In genomic region chr3:10041034-10041433, GRCh38 we compare ENCODE assay signal across 18 cellular contexts. TPM values are rescaled to one million over a fixed set of nuclear protein-coding genes. Genes with fewer than 3 reads are reported as not detected.
DNase-seq lines count a peak whose midpoint lies in the region; ATAC-seq, FAIRE-seq and TF ChIP-seq lines count a peak whose summit lies in the region.
"Had no signal": no experiment of that assay in that cellular context is flagged by ENCODE, and none has a peak within 500 bp of the region (broad histone marks: within the 10 kb centered on the region; RNA-seq: fewer than 3 reads in every experiment).

No MANE protein-coding gene starts in this region.

- H4K20me1 ChIP-seq in HepG2 (ENCODE audit: insufficient read depth, low read length): no peaks in the 10 kb centered on the region

- no TSS peak for BruUV-seq in HepG2 (replicated peaks; lab: Mats Ljungman, UMichigan)

- H3K36me3 ChIP-seq in HepG2 (replicated peaks in 1 of 2; ENCODE audit: control insufficient read depth in 1 of 2, insufficient read depth in 2 of 2, low read length in 2 of 2): peaks cover 8 to 48% of the 10 kb centered on the region in 2 experiments; a peak in 4 of 5 replicates
- H3K36me3 ChIP-seq in right lobe of liver: no peaks in the 10 kb centered on the region

- no peaks in the 10 kb centered on the region for H3K27me3 Mint-ChIP-seq in chondrocyte (ENCODE audit: low read depth)
- H3K27me3 Mint-ChIP-seq: B cell; CD4-positive, alpha-beta T cell had no signal

- no peak overlapping the region for H3K9ac ChIP-seq in HepG2 (ENCODE audit: insufficient read depth, low read depth, low read length)

- no peak overlapping the region for H3K4me2 ChIP-seq in HepG2 (ENCODE audit: low read depth, low read length)

- WGBS in HepG2 (ENCODE audit: low lambda C conversion rate): 94% methylated on average over 5 of the region's 5 CpGs
- WGBS in right lobe of liver (ENCODE audit: insufficient coverage, low coverage, low lambda C conversion rate, missing lambda C conversion rate): 72% methylated on average over 4 of the region's 5 CpGs

- H3K9me3 ChIP-seq in HepG2 (ENCODE audit: low read length) (no peaks in the 10 kb centered on the region), right lobe of liver (no peaks in the 10 kb centered on the region)
- H3K9me3 ChIP-seq: HAP-1 had no signal

- no peaks in the 10 kb centered on the region for H3K79me2 ChIP-seq in HepG2 (ENCODE audit: insufficient read depth, low read length)

- H3K4me3 ChIP-seq in HepG2 (replicated peaks in 1 of 3; ENCODE audit: insufficient read depth in 1 of 3, low read depth in 2 of 3, low read length in 3 of 3) (no peak overlapping the region), right lobe of liver (no peak overlapping the region)
- H3K4me3 ChIP-seq: HAP-1 had no signal

- no peak overlapping the region for H2AFZ ChIP-seq in HepG2 (ENCODE audit: low read length)

- no peak overlapping the region for H3K4me3 Mint-ChIP-seq in chondrocyte (ENCODE audit: unreplicated experiment)
- H3K4me3 Mint-ChIP-seq: B cell; CD4-positive, alpha-beta T cell; HFFc6 had no signal

- no peak for FAIRE-seq in HepG2 (lab: Jason Lieb, UNC)
- no peak for FAIRE-seq in RCC 7860 (lab: Jason Lieb, UNC)
- FAIRE-seq: GM12891, H1 had no signal

- in situ Hi-C loops in HepG2 (cut with HindIII; ENCODE audit: extremely low pct_ligation_motif_present, low pct_unique_long_range_greater_than_20kb): loop anchor here (10.0 kb wide), 1 partner anchor 1834 kb away; no protein-coding TSS in a partner anchor

- H3K27ac ChIP-seq in HepG2 (ENCODE audit: extremely low read length, insufficient read depth, low read length) (no peak overlapping the region), right lobe of liver (no peak overlapping the region), foreskin keratinocyte (no peak overlapping the region)
- H3K27ac ChIP-seq: HL-60 had no signal

- intact Hi-C loops in HepG2 (cut with micrococcal nuclease; ENCODE audit: unreplicated experiment): no loop called here
- intact Hi-C loops in right lobe of liver (cut with DNase I): no loop called here
- intact Hi-C loops in left cardiac atrium (cut with DNase I): no loop called here

- H3K36me3 Mint-ChIP-seq in chondrocyte (ENCODE audit: low read depth): no peaks in the 10 kb centered on the region

- TF ChIP-seq POLR2A in HepG2 (IDR thresholded peaks at IDR 0.05; ENCODE audit: insufficient read depth in 1 of 2, low read depth in 2 of 2, low read length in 2 of 2): no peak
- TF ChIP-seq POLR2A in right lobe of liver (IDR thresholded peaks at IDR 0.05): no peak

- TF ChIP-seq RAD21 in HepG2 (CRISPR knock-in tag; IDR thresholded peaks at IDR 0.05): no peak

- no peak overlapping the region for H3K27ac Mint-ChIP-seq in chondrocyte (ENCODE audit: unreplicated experiment)
- H3K27ac Mint-ChIP-seq: B cell; CD4-positive, alpha-beta T cell; HFFc6 had no signal

- no peak for TF ChIP-seq EP300 in HepG2 (IDR thresholded peaks at IDR 0.05; ENCODE audit: low read depth in 2 of 2, low read length in 2 of 2)
- TF ChIP-seq EP300 in HepG2 (CRISPR knock-in tag; IDR thresholded peaks at IDR 0.05; ENCODE audit: borderline replicate concordance): no peak

- DNase-seq in HepG2 (ENCODE audit: low spot score) (no peak), right lobe of liver (no peak), chondrocyte (ENCODE audit: low spot score) (no peak), foreskin keratinocyte (no peak), GOT3 (lab: John Stamatoyannopoulos, UW) (no peak), RCC 7860 (ENCODE audit: low spot score) (no peak), left cardiac atrium (no peak)
- DNase-seq: ACHN; C1 segment of cervical spinal cord; Calu3; CD4-positive, alpha-beta T cell; DMS 273 treated with DMSO at 0.1 percent for 48 hours; HFFc6 had no signal

- H3K27me3 ChIP-seq in HepG2 (ENCODE audit: control insufficient read depth in 1 of 2, insufficient read depth in 2 of 2, low read length in 2 of 2) (no peaks in the 10 kb centered on the region), right lobe of liver (no peaks in the 10 kb centered on the region), foreskin keratinocyte (no peaks in the 10 kb centered on the region)

- H3K4me1 ChIP-seq in HepG2 (ENCODE audit: insufficient read depth, low read length) (no peaks in the 10 kb centered on the region), right lobe of liver (no peaks in the 10 kb centered on the region), foreskin keratinocyte (no peaks in the 10 kb centered on the region)
- H3K4me1 ChIP-seq: HAP-1 had no signal

- POLR2A ChIA-PET in HepG2 (lab: Yijun Ruan, JAX): no interaction called here

- no peaks in the 10 kb centered on the region for H3K4me1 Mint-ChIP-seq in chondrocyte (ENCODE audit: low read depth)
- H3K4me1 Mint-ChIP-seq: B cell had no signal

- no peaks in the 10 kb centered on the region for H3K9me3 Mint-ChIP-seq in chondrocyte (ENCODE audit: low read depth)
- H3K9me3 Mint-ChIP-seq: CD4-positive, alpha-beta T cell; HFFc6 had no signal

- TF ChIP-seq CTCF in HepG2 (CRISPR knock-in tag; IDR thresholded peaks at IDR 0.05) (peak; percentile 18; the same call in 1 of the 2 replicates), right lobe of liver (IDR thresholded peaks at IDR 0.05) (no peak), chondrocyte (IDR thresholded peaks at IDR 0.05) (peak; percentile 27), foreskin keratinocyte (conservative IDR thresholded peaks at IDR 0.05) (peak; percentile 5)

- ATAC-seq in HepG2 (no peak), right lobe of liver (no peak), foreskin keratinocyte (no peak), left cardiac atrium (no peak)

- CTCF ChIA-PET in HepG2 (lab: Yijun Ruan, JAX; ENCODE audit: low intra/inter-chr PET ratio, low total read pairs): no interaction called here

TF ChIP-seq in HepG2, 621 proteins besides CTCF, POLR2A, EP300 and RAD21 (continues in another document):
- TF ChIP-seq GLI4 (CRISPR knock-in tag; IDR thresholded peaks at IDR 0.05; ENCODE audit: borderline replicate concordance) (no peak), ZNF816 (CRISPR knock-in tag; IDR thresholded peaks at IDR 0.05; ENCODE audit: borderline replicate concordance) (no peak)

RNA-seq across cellular contexts. Expression of gene FANCD2, which starts 14.8 kb away (rescaled TPM):
- total RNA-seq in HepG2 (2016; rRNA removed; fragmentation: Illumina TruSeq; extraction: Trizol) (42.0 and 51.9 TPM in 2 replicates), right lobe of liver (1 to 10 TPM in 4 of 6 experiments, under 1 TPM in 2; 0.40 to 4.8 (median 1.8) TPM), chondrocyte (3.6 to 8.1 TPM (median 3.6 TPM) in 3 replicates), foreskin keratinocyte (31.8 and 45.0 TPM in 2 replicates), left cardiac atrium (1 to 10 TPM in 1 of 2 donors, under 1 TPM in 1; 0.71 to 1.8 TPM)
- total RNA-seq in HepG2 (2016; cell fraction: cytosol; rRNA removed; fragmentation: Illumina TruSeq; extraction: Trizol; ENCODE audit: low read depth): 7.2 and 11.1 TPM in 2 replicates
- total RNA-seq in HepG2 (2016; cell fraction: insoluble cytoplasmic fraction; rRNA removed; fragmentation: Illumina TruSeq; extraction: Trizol): 43.6 and 50.7 TPM in 2 replicates
- 12.3 and 17.6 TPM in 2 replicates for total RNA-seq in HepG2 (2016; cell fraction: membrane; rRNA removed; fragmentation: Illumina TruSeq; extraction: Trizol)
- total RNA-seq in HepG2 (2016; cell fraction: nucleus; rRNA removed; fragmentation: Illumina TruSeq; extraction: Trizol): 36.8 and 37.0 TPM in 2 replicates
- polyA plus RNA-seq in HepG2 (2011; rRNA removed) (7.7 and 10.1 TPM in 2 replicates), foreskin keratinocyte (13.0 and 24.3 TPM in 2 replicates)
- 4.6 and 4.7 TPM in 2 replicates for polyA plus RNA-seq in HepG2 (2011; cell fraction: cytosol; rRNA removed)
- polyA plus RNA-seq in HepG2 (2011; cell fraction: nucleus; rRNA removed): 12.9 and 16.1 TPM in 2 replicates
- polyA plus RNA-seq in HepG2 (2012): 6.2 and 11.1 TPM in 2 replicates
- 1.6 and 2.0 TPM in 2 replicates for polyA plus RNA-seq in HepG2 (2016; cell fraction: cytosol; fragmentation: Illumina TruSeq; extraction: Trizol; ENCODE audit: low read depth)
- polyA plus RNA-seq in HepG2 (2016; cell fraction: insoluble cytoplasmic fraction; fragmentation: Illumina TruSeq; extraction: Trizol; ENCODE audit: low read depth): 22.4 and 28.6 TPM in 2 replicates
- polyA plus RNA-seq in HepG2 (2016; cell fraction: membrane; fragmentation: Illumina TruSeq; extraction: Trizol; ENCODE audit: low read depth): 2.9 and 4.6 TPM in 2 replicates
- polyA plus RNA-seq in HepG2 (2016; cell fraction: nucleus; fragmentation: Illumina TruSeq; extraction: Trizol; ENCODE audit: insufficient read depth, low read depth): 45.0 and 47.0 TPM in 2 replicates
- 14.3 and 46.5 TPM in 2 replicates for polyA minus RNA-seq in HepG2 (2011; rRNA and poly(A)+ RNA removed; ENCODE audit: low replicate concordance)
- 13.4 and 17.9 TPM in 2 replicates for polyA minus RNA-seq in HepG2 (2011; cell fraction: cytosol; rRNA and poly(A)+ RNA removed)
- polyA minus RNA-seq in HepG2 (2011; cell fraction: nucleus; rRNA and poly(A)+ RNA removed): 22.5 and 25.8 TPM in 2 replicates

RNA-seq across cellular contexts. Expression of gene EMC3, which starts 54.4 kb away (rescaled TPM):
- total RNA-seq in HepG2 (2016; rRNA removed; fragmentation: Illumina TruSeq; extraction: Trizol) (40.8 and 66.8 TPM in 2 replicates), right lobe of liver (10 to 100 TPM; 37.3 to 67.9 (median 51.2) TPM), chondrocyte (51.5 to 60.0 TPM (median 52.9 TPM) in 3 replicates), foreskin keratinocyte (43.4 and 56.1 TPM in 2 replicates), left cardiac atrium (10 to 100 TPM; 80.0 to 86.7 TPM)
- 14.6 and 17.1 TPM in 2 replicates for total RNA-seq in HepG2 (2016; cell fraction: cytosol; rRNA removed; fragmentation: Illumina TruSeq; extraction: Trizol; ENCODE audit: low read depth)
- total RNA-seq in HepG2 (2016; cell fraction: insoluble cytoplasmic fraction; rRNA removed; fragmentation: Illumina TruSeq; extraction: Trizol): 41.6 and 65.7 TPM in 2 replicates
- 19.9 and 22.1 TPM in 2 replicates for total RNA-seq in HepG2 (2016; cell fraction: membrane; rRNA removed; fragmentation: Illumina TruSeq; extraction: Trizol)
- 47.8 and 53.5 TPM in 2 replicates for total RNA-seq in HepG2 (2016; cell fraction: nucleus; rRNA removed; fragmentation: Illumina TruSeq; extraction: Trizol)
- polyA plus RNA-seq in HepG2 (2011; rRNA removed) (86.6 and 90.5 TPM in 2 replicates), foreskin keratinocyte (62.2 and 64.3 TPM in 2 replicates)
- 65.3 and 87.0 TPM in 2 replicates for polyA plus RNA-seq in HepG2 (2011; cell fraction: cytosol; rRNA removed)
- polyA plus RNA-seq in HepG2 (2011; cell fraction: nucleus; rRNA removed): 27.6 and 31.9 TPM in 2 replicates
- polyA plus RNA-seq in HepG2 (2012): 39.7 and 61.7 TPM in 2 replicates
- polyA plus RNA-seq in HepG2 (2016; cell fraction: cytosol; fragmentation: Illumina TruSeq; extraction: Trizol; ENCODE audit: low read depth): 24.0 and 26.2 TPM in 2 replicates
- polyA plus RNA-seq in HepG2 (2016; cell fraction: insoluble cytoplasmic fraction; fragmentation: Illumina TruSeq; extraction: Trizol; ENCODE audit: low read depth): 36.3 and 39.9 TPM in 2 replicates
- polyA plus RNA-seq in HepG2 (2016; cell fraction: membrane; fragmentation: Illumina TruSeq; extraction: Trizol; ENCODE audit: low read depth): 16.5 and 19.2 TPM in 2 replicates
- polyA plus RNA-seq in HepG2 (2016; cell fraction: nucleus; fragmentation: Illumina TruSeq; extraction: Trizol; ENCODE audit: insufficient read depth, low read depth): 76.8 and 84.3 TPM in 2 replicates
- polyA minus RNA-seq in HepG2 (2011; rRNA and poly(A)+ RNA removed; ENCODE audit: low replicate concordance): 52.3 and 99.5 TPM in 2 replicates
- polyA minus RNA-seq in HepG2 (2011; cell fraction: cytosol; rRNA and poly(A)+ RNA removed): 18.1 and 22.0 TPM in 2 replicates
- 11.1 and 14.2 TPM in 2 replicates for polyA minus RNA-seq in HepG2 (2011; cell fraction: nucleus; rRNA and poly(A)+ RNA removed)

Comparison
In these comparisons a context has a peak if more than half of its experiments do, and no peak if none do; other contexts are left out.
1. CTCF ChIP-seq: peak in HepG2 (single experiment), chondrocyte (single experiment) and foreskin keratinocyte (single experiment); none in right lobe of liver (0 of 4).